ENCODE assay signal across 1 cellular context in the genomic region with DNA sequence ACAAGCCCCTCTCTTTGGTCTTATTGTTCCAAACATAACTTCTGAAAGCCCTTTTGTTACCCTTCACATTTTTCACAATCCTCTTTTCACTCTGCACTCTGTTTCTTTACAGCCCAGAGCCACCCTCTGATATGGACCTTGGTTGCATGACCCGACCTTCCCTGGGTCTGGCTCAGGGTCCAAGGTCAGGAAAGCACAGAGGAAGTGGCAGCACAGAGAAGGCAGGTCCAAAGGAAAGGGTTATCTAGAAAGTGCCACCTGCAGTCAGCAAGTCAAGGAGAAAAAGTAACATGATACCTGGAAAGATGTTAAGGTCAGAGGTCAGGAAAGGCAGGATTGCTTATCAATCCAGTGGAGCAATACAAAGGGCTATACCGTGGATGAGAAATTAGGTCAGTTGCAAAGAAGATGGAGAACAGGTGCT.
TF ChIP-seq lines count a peak whose summit lies in the region.

No MANE protein-coding gene starts in this region.

TF ChIP-seq in HepG2, 621 proteins besides CTCF, POLR2A, EP300 and RAD21 (continued from another document):
- TF ChIP-seq KDM5A (IDR thresholded peaks at IDR 0.05; ENCODE audit: borderline replicate concordance, low read length) (no peak), HBP1 (CRISPR knock-in tag; IDR thresholded peaks at IDR 0.05; ENCODE audit: low read depth) (no peak), MED1 (CRISPR knock-in tag; IDR thresholded peaks at IDR 0.05) (0 out of 2 replicates have a peak, but pooled peaks have one; percentile 29), NFE2L1 (CRISPR knock-in tag; IDR thresholded peaks at IDR 0.05; ENCODE audit: borderline replicate concordance) (no peak), RARA (CRISPR knock-in tag; IDR thresholded peaks at IDR 0.05) (peak; percentile 62; the same call in 1 of the 2 replicates), ZNF614 (CRISPR knock-in tag; IDR thresholded peaks at IDR 0.05; ENCODE audit: borderline replicate concordance) (no peak), BCL6 (CRISPR knock-in tag; IDR thresholded peaks at IDR 0.05) (peak; percentile 43; the same call in 1 of the 2 replicates), ZNF34 (CRISPR knock-in tag; IDR thresholded peaks at IDR 0.05; ENCODE audit: borderline replicate concordance) (0 out of 2 replicates have a peak, but pooled peaks have one; percentile 28), NCOA2 (CRISPR knock-in tag; IDR thresholded peaks at IDR 0.05) (peak; percentile 45; the same call in 1 of the 2 replicates), IRX3 (CRISPR knock-in tag; IDR thresholded peaks at IDR 0.05; ENCODE audit: borderline replicate concordance, low read depth) (no peak), ZNF121 (CRISPR knock-in tag; IDR thresholded peaks at IDR 0.05) (no peak), FOSL2 (CRISPR knock-in tag; IDR thresholded peaks at IDR 0.05) (peak; percentile 44; the same call in 1 of the 2 replicates), NFIC (IDR thresholded peaks at IDR 0.05; ENCODE audit: low read length) (0 out of 2 replicates have a peak, but pooled peaks have one; percentile 44), MNT (IDR thresholded peaks at IDR 0.05) (no peak), THAP7 (CRISPR knock-in tag; IDR thresholded peaks at IDR 0.05) (no peak), ZFY (CRISPR knock-in tag; IDR thresholded peaks at IDR 0.05) (no peak), JDP2 (CRISPR knock-in tag; IDR thresholded peaks at IDR 0.05; ENCODE audit: borderline replicate concordance) (no peak), ELF1 (CRISPR knock-in tag; IDR thresholded peaks at IDR 0.05) (0 out of 2 replicates have a peak, but pooled peaks have one; percentile 24), HDAC2 (CRISPR knock-in tag; IDR thresholded peaks at IDR 0.05) (peak; percentile 41; the same call in 1 of the 2 replicates), MTA1 (CRISPR knock-in tag; IDR thresholded peaks at IDR 0.05; ENCODE audit: borderline replicate concordance) (peak; percentile 45; the same call in 1 of the 2 replicates), ZBTB7B (CRISPR knock-in tag; IDR thresholded peaks at IDR 0.05) (peak; percentile 33; the same call in 1 of the 2 replicates), PTBP1 (IDR thresholded peaks at IDR 0.05; ENCODE audit: low read depth, low read length, poor library complexity, severe bottlenecking) (no peak), ZMYM3 (CRISPR knock-in tag; IDR thresholded peaks at IDR 0.05) (no peak), SOX5 (CRISPR knock-in tag; IDR thresholded peaks at IDR 0.05; ENCODE audit: borderline replicate concordance) (peak; percentile 60; the same call in 1 of the 2 replicates), MTF1 (CRISPR knock-in tag; IDR thresholded peaks at IDR 0.05) (no peak), PAWR (CRISPR knock-in tag; IDR thresholded peaks at IDR 0.05; ENCODE audit: borderline replicate concordance) (no peak), ZNF660 (CRISPR knock-in tag; IDR thresholded peaks at IDR 0.05; ENCODE audit: borderline replicate concordance, low read depth) (no peak), NR2C2 (CRISPR knock-in tag; IDR thresholded peaks at IDR 0.05; ENCODE audit: borderline replicate concordance) (peak; percentile 87), ZNF746 (CRISPR knock-in tag; IDR thresholded peaks at IDR 0.05) (no peak), ZNF841 (CRISPR knock-in tag; IDR thresholded peaks at IDR 0.05; ENCODE audit: borderline replicate concordance) (no peak), ZSCAN29 (CRISPR knock-in tag; conservative IDR thresholded peaks at IDR 0.05) (0 out of 2 replicates have a peak, but pooled peaks have one; percentile 53), ZNF292 (CRISPR knock-in tag; IDR thresholded peaks at IDR 0.05; ENCODE audit: borderline replicate concordance, low read depth) (0 out of 2 replicates have a peak, but pooled peaks have one; percentile 39), ZNF589 (CRISPR knock-in tag; conservative IDR thresholded peaks at IDR 0.05) (no peak), ZNF629 (CRISPR knock-in tag; conservative IDR thresholded peaks at IDR 0.05) (no peak), TARDBP (CRISPR knock-in tag; IDR thresholded peaks at IDR 0.05) (peak; percentile 79), ESRRA (CRISPR knock-in tag; IDR thresholded peaks at IDR 0.05; ENCODE audit: low read depth) (peak; percentile 98), ZSCAN30 (CRISPR knock-in tag; IDR thresholded peaks at IDR 0.05) (no peak), RFX1 (IDR thresholded peaks at IDR 0.05) (no peak), ZNF564 (CRISPR knock-in tag; IDR thresholded peaks at IDR 0.05) (no peak), SIX4 (CRISPR knock-in tag; IDR thresholded peaks at IDR 0.05) (peak; percentile 96), MED8 (CRISPR knock-in tag; IDR thresholded peaks at IDR 0.05; ENCODE audit: insufficient replicate concordance) (no peak), ZNF460 (CRISPR knock-in tag; IDR thresholded peaks at IDR 0.05; ENCODE audit: borderline replicate concordance) (no peak), ZNF747 (CRISPR knock-in tag; IDR thresholded peaks at IDR 0.05; ENCODE audit: borderline replicate concordance) (0 out of 2 replicates have a peak, but pooled peaks have one; percentile 29), ZNF138 (CRISPR knock-in tag; IDR thresholded peaks at IDR 0.05; ENCODE audit: low read depth) (no peak), KDM1A (CRISPR knock-in tag; IDR thresholded peaks at IDR 0.05) (peak; percentile 76; the same call in 1 of the 2 replicates), HMG20A (CRISPR knock-in tag; IDR thresholded peaks at IDR 0.05; ENCODE audit: borderline replicate concordance) (peak; percentile 55; the same call in 1 of the 2 replicates), REPIN1 (CRISPR knock-in tag; IDR thresholded peaks at IDR 0.05; ENCODE audit: borderline replicate concordance, low read depth) (peak; percentile 61; the same call in 1 of the 2 replicates), ZFP36L2 (CRISPR knock-in tag; IDR thresholded peaks at IDR 0.05) (no peak), ZBTB1 (CRISPR knock-in tag; IDR thresholded peaks at IDR 0.05; ENCODE audit: borderline replicate concordance) (no peak), FIP1L1 (IDR thresholded peaks at IDR 0.05; ENCODE audit: borderline replicate concordance, insufficient read depth, low read depth, low read length) (no peak), CREM (IDR thresholded peaks at IDR 0.05) (peak; percentile 28; the same call in 1 of the 2 replicates), CREM (CRISPR knock-in tag; IDR thresholded peaks at IDR 0.05) (no peak), ZNF468 (CRISPR knock-in tag; IDR thresholded peaks at IDR 0.05) (no peak), NR2F1 (CRISPR knock-in tag; IDR thresholded peaks at IDR 0.05) (peak in 1 of 2 experiments; percentile 55; a peak in 1 of 4 replicates), HNF4G (IDR thresholded peaks at IDR 0.05; ENCODE audit: borderline replicate concordance, low read depth, low read length) (peak; percentile 72), HNF4G (CRISPR knock-in tag; IDR thresholded peaks at IDR 0.05; ENCODE audit: borderline replicate concordance, low read depth) (no peak), ZNF331 (CRISPR knock-in tag; IDR thresholded peaks at IDR 0.05) (peak; percentile 25; the same call in 1 of the 2 replicates), ZEB1 (IDR thresholded peaks at IDR 0.05; ENCODE audit: insufficient replicate concordance, low read depth) (peak; percentile 53), GATA4 (IDR thresholded peaks at IDR 0.05; ENCODE audit: borderline replicate concordance, low read depth) (no peak), NONO (IDR thresholded peaks at IDR 0.05) (no peak), NONO (CRISPR knock-in tag; conservative IDR thresholded peaks at IDR 0.05) (peak; percentile 57; the same call in 1 of the 2 replicates), BRCA1 (CRISPR knock-in tag; IDR thresholded peaks at IDR 0.05) (no peak)
- TF ChIP-seq, protein P1, sequence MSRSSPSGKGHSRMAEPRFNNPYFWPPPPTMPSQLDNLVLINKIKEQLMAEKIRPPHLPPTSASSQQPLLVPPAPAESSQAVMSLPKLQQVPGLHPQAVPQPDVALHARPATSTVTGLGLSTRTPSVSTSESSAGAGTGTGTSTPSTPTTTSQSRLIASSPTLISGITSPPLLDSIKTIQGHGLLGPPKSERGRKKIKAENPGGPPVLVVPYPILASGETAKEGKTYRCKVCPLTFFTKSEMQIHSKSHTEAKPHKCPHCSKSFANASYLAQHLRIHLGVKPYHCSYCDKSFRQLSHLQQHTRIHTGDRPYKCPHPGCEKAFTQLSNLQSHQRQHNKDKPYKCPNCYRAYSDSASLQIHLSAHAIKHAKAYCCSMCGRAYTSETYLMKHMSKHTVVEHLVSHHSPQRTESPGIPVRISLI (CRISPR knock-in tag; IDR thresholded peaks at IDR 0.05; ENCODE audit: borderline replicate concordance), result 0 out of 2 replicates have a peak, but pooled peaks have one; percentile 27
- TF ChIP-seq, protein P2, sequence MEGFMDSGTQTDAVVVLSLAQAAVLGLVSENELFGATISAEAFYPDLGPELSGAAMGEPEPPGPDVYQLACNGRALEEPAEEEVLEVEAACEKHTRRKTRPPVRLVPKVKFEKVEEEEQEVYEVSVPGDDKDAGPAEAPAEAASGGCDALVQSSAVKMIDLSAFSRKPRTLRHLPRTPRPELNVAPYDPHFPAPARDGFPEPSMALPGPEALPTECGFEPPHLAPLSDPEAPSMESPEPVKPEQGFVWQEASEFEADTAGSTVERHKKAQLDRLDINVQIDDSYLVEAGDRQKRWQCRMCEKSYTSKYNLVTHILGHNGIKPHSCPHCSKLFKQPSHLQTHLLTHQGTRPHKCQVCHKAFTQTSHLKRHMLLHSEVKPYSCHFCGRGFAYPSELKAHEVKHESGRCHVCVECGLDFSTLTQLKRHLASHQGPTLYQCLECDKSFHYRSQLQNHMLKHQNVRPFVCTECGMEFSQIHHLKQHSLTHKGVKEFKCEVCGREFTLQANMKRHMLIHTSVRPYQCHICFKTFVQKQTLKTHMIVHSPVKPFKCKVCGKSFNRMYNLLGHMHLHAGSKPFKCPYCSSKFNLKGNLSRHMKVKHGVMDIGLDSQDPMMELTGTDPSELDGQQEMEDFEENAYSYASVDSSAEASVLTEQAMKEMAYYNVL (CRISPR knock-in tag; IDR thresholded peaks at IDR 0.05; ENCODE audit: borderline replicate concordance), result peak; percentile 91; the same call in 1 of the 2 replicates
- TF ChIP-seq, protein P3, sequence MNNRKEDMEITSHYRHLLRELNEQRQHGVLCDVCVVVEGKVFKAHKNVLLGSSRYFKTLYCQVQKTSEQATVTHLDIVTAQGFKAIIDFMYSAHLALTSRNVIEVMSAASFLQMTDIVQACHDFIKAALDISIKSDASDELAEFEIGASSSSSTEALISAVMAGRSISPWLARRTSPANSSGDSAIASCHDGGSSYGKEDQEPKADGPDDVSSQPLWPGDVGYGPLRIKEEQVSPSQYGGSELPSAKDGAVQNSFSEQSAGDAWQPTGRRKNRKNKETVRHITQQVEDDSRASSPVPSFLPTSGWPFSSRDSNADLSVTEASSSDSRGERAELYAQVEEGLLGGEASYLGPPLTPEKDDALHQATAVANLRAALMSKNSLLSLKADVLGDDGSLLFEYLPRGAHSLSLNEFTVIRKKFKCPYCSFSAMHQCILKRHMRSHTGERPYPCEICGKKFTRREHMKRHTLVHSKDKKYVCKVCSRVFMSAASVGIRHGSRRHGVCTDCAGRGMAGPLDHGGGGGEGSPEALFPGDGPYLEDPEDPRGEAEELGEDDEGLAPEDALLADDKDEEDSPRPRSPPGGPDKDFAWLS (CRISPR knock-in tag; IDR thresholded peaks at IDR 0.05; ENCODE audit: borderline replicate concordance), result no peak
